ENCODE assay signal across 1 cellular context in the genomic region with DNA sequence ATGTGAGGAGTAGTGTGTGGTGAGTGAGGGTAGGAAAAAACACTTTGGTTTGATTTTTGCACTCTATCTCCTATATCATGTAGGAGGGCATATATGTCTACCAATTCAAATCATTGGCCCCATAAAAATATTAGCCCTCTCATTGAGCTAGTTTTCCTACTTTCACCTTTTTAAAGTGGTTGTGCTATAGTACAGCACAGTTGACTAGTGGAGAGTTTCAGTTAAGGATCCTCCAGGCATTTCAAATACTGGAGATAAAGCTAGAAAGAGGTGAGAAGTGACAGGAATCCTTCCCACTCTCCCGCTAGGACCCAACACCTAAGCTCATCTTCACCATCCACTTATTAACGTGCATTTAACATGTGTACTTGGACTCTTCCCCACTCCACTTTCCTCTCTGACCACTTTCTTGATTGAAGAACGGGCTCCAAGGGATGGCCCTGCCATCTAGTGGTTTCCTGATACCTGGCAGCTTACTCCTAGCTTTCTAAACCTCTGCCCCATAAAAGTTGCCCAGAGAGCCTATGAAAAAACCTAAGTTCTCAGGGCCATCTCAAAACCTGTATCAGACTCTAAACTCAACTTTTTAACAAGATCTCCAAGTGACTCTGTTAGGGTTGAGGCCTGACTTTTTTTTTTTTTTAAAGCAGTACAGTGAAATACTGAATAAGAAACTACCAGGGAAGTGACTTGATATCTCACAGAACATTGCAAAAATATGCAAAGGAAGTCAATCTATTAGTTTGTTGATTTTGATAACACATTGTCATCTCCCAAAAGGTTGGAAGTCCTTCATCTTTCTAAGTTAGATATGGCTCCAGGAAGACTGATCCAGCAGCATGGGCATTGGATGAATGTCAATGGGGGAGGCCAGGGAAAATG.
TF ChIP-seq lines count a peak whose summit lies in the region.

No MANE protein-coding gene starts in this region.

TF ChIP-seq in GM23338, 12 proteins besides CTCF, POLR2A, EP300 and RAD21 (continued from another document):
- TF ChIP-seq EZH2 (IDR thresholded peaks at IDR 0.05; ENCODE audit: low read depth, unreplicated experiment) (no peak), POLR2AphosphoS5 (IDR thresholded peaks at IDR 0.05; ENCODE audit: low read depth) (no peak), ZNF114 (CRISPR knock-in tag; IDR thresholded peaks at IDR 0.05) (no peak), ZNF462 (CRISPR knock-in tag; IDR thresholded peaks at IDR 0.05) (no peak), CREB1 (CRISPR knock-in tag; IDR thresholded peaks at IDR 0.05; ENCODE audit: low read depth) (no peak), EZH2phosphoT487 (IDR thresholded peaks at IDR 0.05; ENCODE audit: unreplicated experiment) (no peak), NANOG (IDR thresholded peaks at IDR 0.05; ENCODE audit: borderline replicate concordance) (no peak), ZNF331 (CRISPR knock-in tag; IDR thresholded peaks at IDR 0.05; ENCODE audit: low read depth) (no peak)
- TF ChIP-seq, protein P1, sequence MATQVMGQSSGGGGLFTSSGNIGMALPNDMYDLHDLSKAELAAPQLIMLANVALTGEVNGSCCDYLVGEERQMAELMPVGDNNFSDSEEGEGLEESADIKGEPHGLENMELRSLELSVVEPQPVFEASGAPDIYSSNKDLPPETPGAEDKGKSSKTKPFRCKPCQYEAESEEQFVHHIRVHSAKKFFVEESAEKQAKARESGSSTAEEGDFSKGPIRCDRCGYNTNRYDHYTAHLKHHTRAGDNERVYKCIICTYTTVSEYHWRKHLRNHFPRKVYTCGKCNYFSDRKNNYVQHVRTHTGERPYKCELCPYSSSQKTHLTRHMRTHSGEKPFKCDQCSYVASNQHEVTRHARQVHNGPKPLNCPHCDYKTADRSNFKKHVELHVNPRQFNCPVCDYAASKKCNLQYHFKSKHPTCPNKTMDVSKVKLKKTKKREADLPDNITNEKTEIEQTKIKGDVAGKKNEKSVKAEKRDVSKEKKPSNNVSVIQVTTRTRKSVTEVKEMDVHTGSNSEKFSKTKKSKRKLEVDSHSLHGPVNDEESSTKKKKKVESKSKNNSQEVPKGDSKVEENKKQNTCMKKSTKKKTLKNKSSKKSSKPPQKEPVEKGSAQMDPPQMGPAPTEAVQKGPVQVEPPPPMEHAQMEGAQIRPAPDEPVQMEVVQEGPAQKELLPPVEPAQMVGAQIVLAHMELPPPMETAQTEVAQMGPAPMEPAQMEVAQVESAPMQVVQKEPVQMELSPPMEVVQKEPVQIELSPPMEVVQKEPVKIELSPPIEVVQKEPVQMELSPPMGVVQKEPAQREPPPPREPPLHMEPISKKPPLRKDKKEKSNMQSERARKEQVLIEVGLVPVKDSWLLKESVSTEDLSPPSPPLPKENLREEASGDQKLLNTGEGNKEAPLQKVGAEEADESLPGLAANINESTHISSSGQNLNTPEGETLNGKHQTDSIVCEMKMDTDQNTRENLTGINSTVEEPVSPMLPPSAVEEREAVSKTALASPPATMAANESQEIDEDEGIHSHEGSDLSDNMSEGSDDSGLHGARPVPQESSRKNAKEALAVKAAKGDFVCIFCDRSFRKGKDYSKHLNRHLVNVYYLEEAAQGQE (IDR thresholded peaks at IDR 0.05; ENCODE audit: unreplicated experiment), result no peak
- TF ChIP-seq, protein P2, sequence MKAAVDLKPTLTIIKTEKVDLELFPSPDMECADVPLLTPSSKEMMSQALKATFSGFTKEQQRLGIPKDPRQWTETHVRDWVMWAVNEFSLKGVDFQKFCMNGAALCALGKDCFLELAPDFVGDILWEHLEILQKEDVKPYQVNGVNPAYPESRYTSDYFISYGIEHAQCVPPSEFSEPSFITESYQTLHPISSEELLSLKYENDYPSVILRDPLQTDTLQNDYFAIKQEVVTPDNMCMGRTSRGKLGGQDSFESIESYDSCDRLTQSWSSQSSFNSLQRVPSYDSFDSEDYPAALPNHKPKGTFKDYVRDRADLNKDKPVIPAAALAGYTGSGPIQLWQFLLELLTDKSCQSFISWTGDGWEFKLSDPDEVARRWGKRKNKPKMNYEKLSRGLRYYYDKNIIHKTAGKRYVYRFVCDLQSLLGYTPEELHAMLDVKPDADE (IDR thresholded peaks at IDR 0.05), result no peak
